Comparison of ENCODE assay signal across 1 cellular context in the genomic region with DNA sequence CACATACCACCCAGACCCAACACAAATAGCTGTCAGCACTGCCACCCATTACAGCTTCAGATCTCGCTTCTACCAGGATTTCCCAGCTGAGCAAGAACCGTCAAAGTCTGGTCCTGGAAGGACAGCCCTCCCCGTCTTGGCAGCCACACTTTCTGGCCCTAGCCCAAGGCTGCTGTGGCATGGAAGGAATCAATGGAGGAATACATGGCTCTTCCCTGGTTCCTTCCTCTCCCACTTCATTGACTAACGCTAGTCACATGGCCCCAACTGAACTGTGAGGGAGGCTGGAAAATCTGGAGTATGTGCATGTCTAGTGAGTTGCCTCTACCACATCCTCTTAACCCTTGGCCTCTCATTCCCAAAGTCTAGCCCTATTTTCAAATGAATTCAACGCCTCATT. TPM values are rescaled to one million over a fixed set of nuclear protein-coding genes. Genes with fewer than 3 reads are reported as not detected.
"Had no signal": no experiment of that assay in that cellular context is flagged by ENCODE, and none has a peak within 500 bp of the region (broad histone marks: within the 10 kb centered on the region; RNA-seq: fewer than 3 reads in every experiment).

No MANE protein-coding gene starts in this region.

RNA-seq across cellular contexts. Expression of a gene that starts 18.5 kb away (rescaled TPM):
- polyA plus RNA-seq: immature natural killer cell had no signal
